In the genomic region with DNA sequence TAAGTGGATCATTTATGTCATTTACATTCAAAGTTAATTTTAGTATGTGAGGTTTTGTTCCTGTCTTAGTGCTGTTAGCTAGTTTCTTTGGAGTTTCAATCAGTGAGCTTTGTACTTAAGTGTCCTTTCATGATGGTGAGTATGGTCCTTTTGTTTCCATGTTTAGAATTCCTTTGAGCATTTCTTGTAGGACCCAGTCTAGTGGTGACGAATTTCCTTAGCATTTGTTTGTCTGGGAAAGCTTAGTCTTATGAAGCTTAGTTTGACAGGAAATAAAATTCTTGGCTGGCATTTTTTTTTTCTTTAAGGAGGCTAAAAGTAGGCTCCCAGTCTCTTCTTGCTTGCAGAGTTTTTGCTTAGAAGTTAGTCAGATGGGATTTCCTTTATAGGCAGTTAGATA, we compare ENCODE assay signal across 15 cellular contexts.
DNase-seq lines count a peak whose midpoint lies in the region; ATAC-seq and TF ChIP-seq lines count a peak whose summit lies in the region.
"Had no signal": no experiment of that assay in that cellular context is flagged by ENCODE, and none has a peak within 500 bp of the region (broad histone marks: within the 10 kb centered on the region; RNA-seq: fewer than 3 reads in every experiment).

No MANE protein-coding gene starts in this region.

- in situ Hi-C loops in IMR-90 (cut with MboI; ENCODE audit: low sequenced_read_pairs): no loop called here

- no peak for ATAC-seq in IMR-90 (ENCODE audit: low read depth)

- H3K23ac ChIP-seq in IMR-90 (ENCODE audit: low read depth, low read length): no peak overlapping the region

- WGBS in IMR-90 (ENCODE audit: extremely low coverage in 2 of 2, insufficient read length in 1 of 2), 2 experiments: 80% methylated on average over 1 of the region's 1 CpG; no CpG with 5 or more reads in 1 of the 2 experiments
- WGBS in prostate gland: 90% methylated on average over 1 of the region's 1 CpG

- no peak overlapping the region for H3K18ac ChIP-seq in IMR-90 (ENCODE audit: low read depth, low read length)

- no peak overlapping the region for H4K91ac ChIP-seq in IMR-90 (ENCODE audit: insufficient read depth, low read depth, low read length)

- no peak overlapping the region for H2BK5ac ChIP-seq in IMR-90 (ENCODE audit: low read depth, low read length, poor library complexity, severe bottlenecking)

- no peak overlapping the region for H4K5ac ChIP-seq in IMR-90 (ENCODE audit: low read depth, low read length)

- H3K4me3 ChIP-seq in IMR-90 (ENCODE audit: insufficient read depth, low read depth, low read length): no peak overlapping the region
- no peak overlapping the region for H3K4me3 ChIP-seq in cardiac fibroblast (replicated peaks in 1 of 2; ENCODE audit: low read depth in 2 of 2, low read length in 2 of 2)
- H3K4me3 ChIP-seq in fibroblast of villous mesenchyme (ENCODE audit: low read depth, low read length): no peak overlapping the region
- H3K4me3 ChIP-seq in prostate gland: no peak overlapping the region

- dilution Hi-C loops in IMR-90 (cut with HindIII; ENCODE audit: low sequenced_read_pairs, unreplicated experiment): no loop called here

- CTCF ChIA-PET in IMR-90 (lab: Yijun Ruan, JAX): no interaction called here

- no TSS peak for BruUV-seq in IMR-90 (replicated peaks; lab: Mats Ljungman, UMichigan)

- H2BK120ac ChIP-seq in IMR-90 (ENCODE audit: low read depth, low read length): no peak overlapping the region

- H3K27ac ChIP-seq in IMR-90 (ENCODE audit: insufficient read depth, low read length) (no peak overlapping the region), prostate gland (no peak overlapping the region)

- H3K4me1 ChIP-seq in IMR-90 (ENCODE audit: control insufficient read depth, insufficient read depth, low read length) (no peaks in the 10 kb centered on the region), prostate gland (replicated peaks) (no peaks in the 10 kb centered on the region)

- H3K4me2 ChIP-seq in IMR-90 (ENCODE audit: low read depth, low read length): no peak overlapping the region

- no peaks in the 10 kb centered on the region for H3K9me1 ChIP-seq in IMR-90 (ENCODE audit: insufficient read depth, low read length)

- H2BK15ac ChIP-seq in IMR-90 (ENCODE audit: low read depth, low read length): no peak overlapping the region

- H3K56ac ChIP-seq in IMR-90 (ENCODE audit: extremely low read depth, insufficient read depth, low read length): no peak overlapping the region

- no peaks in the 10 kb centered on the region for H3K36me3 ChIP-seq in IMR-90 (ENCODE audit: control insufficient read depth, insufficient read depth, low read length)
- no peaks in the 10 kb centered on the region for H3K36me3 ChIP-seq in prostate gland

- no peaks in the 10 kb centered on the region for H3K36me3 Mint-ChIP-seq in endothelial cell (ENCODE audit: low read depth, unreplicated experiment)
- H3K36me3 Mint-ChIP-seq in activated CD4-positive, alpha-beta T cell treated with anti-CD3 and anti-CD28 coated beads, Interleukin-2, amount 10 ng/mL, durations not matched to agents 24 days and 14 days (ENCODE audit: low read depth): no peaks in the 10 kb centered on the region

- H3K9ac ChIP-seq in IMR-90 (ENCODE audit: low read depth, low read length): no peak overlapping the region

- no peak for TF ChIP-seq RAD21 in IMR-90 (IDR thresholded peaks at IDR 0.05; ENCODE audit: low read length)

- H3K27me3 ChIP-seq in IMR-90 (ENCODE audit: control insufficient read depth, insufficient read depth, low read length) (no peaks in the 10 kb centered on the region), prostate gland (replicated peaks; ENCODE audit: insufficient read depth) (no peaks in the 10 kb centered on the region)

- no peak overlapping the region for H2BK20ac ChIP-seq in IMR-90 (ENCODE audit: low read depth, low read length)

- POLR2A ChIA-PET in IMR-90 (lab: Charles Lee; ENCODE audit: unreplicated experiment): no interaction called here

- H2AK9ac ChIP-seq in IMR-90 (replicated peaks; ENCODE audit: low read depth, low read length, poor library complexity): no peak overlapping the region

- no peak overlapping the region for H3K14ac ChIP-seq in IMR-90 (replicated peaks; ENCODE audit: low read depth, low read length)

- TF ChIP-seq POLR2A in IMR-90 (IDR thresholded peaks at IDR 0.05; ENCODE audit: low read depth, low read length) (no peak), prostate gland (IDR thresholded peaks at IDR 0.05) (no peak)

- DNase-seq in IMR-90 (peak; percentile 38), cardiac fibroblast (ENCODE audit: low read depth in 2 of 2) (peak; percentile 5 to 62), fibroblast of villous mesenchyme (ENCODE audit: low read depth) (peak; percentile 55), pulmonary artery endothelial cell (ENCODE audit: low read depth, low spot score) (peak; percentile 47), endothelial cell (ENCODE audit: low spot score) (no peak), prostate gland (ENCODE audit: low spot score) (no peak)
- DNase-seq in activated CD4-positive, alpha-beta T cell treated with anti-CD3 and anti-CD28 coated beads, Interleukin-2, amount 10 ng/mL, durations not matched to agents 24 days and 14 days: no peak
- DNase-seq: C1 segment of cervical spinal cord; CD4-positive, alpha-beta T cell; DMS153; DMS79 treated with DMSO at 0.1 percent for 48 hours; GF-D8; HCEC 1CT; HFFc6 had no signal

- H4K8ac ChIP-seq in IMR-90 (ENCODE audit: low read depth in 2 of 2, low read length in 2 of 2): no peak overlapping the region

- H3K9me3 ChIP-seq in IMR-90 (ENCODE audit: control insufficient read depth, insufficient read depth, low read length): no peaks in the 10 kb centered on the region; the same call in 1 of the 2 replicates
- H3K9me3 ChIP-seq in prostate gland: no peaks in the 10 kb centered on the region

- no peaks in the 10 kb centered on the region for H3K27me3 Mint-ChIP-seq in endothelial cell (ENCODE audit: unreplicated experiment)
- H3K27me3 Mint-ChIP-seq in activated CD4-positive, alpha-beta T cell treated with anti-CD3 and anti-CD28 coated beads, Interleukin-2, amount 10 ng/mL, durations not matched to agents 24 days and 14 days: no peaks in the 10 kb centered on the region
- H3K27me3 Mint-ChIP-seq: B cell; CD4-positive, alpha-beta T cell had no signal

- intact Hi-C loops in IMR-90 (cut with micrococcal nuclease): no loop called here
- intact Hi-C loops in activated CD4-positive, alpha-beta T cell treated with anti-CD3 and anti-CD28 coated beads, Interleukin-2, amount 10 ng/mL, durations not matched to agents 24 days and 14 days (cut with micrococcal nuclease): no loop called here
- intact Hi-C loops in prostate gland (cut with DNase I): no loop called here

- no peaks in the 10 kb centered on the region for H3K9me3 Mint-ChIP-seq in endothelial cell (ENCODE audit: unreplicated experiment)
- H3K9me3 Mint-ChIP-seq in activated CD4-positive, alpha-beta T cell treated with anti-CD3 and anti-CD28 coated beads, Interleukin-2, amount 10 ng/mL, durations not matched to agents 24 days and 14 days: peaks cover 12% of the 10 kb centered on the region

- H2AK5ac ChIP-seq in IMR-90 (ENCODE audit: low read depth, low read length): no peak overlapping the region

- H2AFZ ChIP-seq in IMR-90 (replicated peaks; ENCODE audit: low read length, poor library complexity): no peak overlapping the region

- H3K79me1 ChIP-seq in IMR-90 (ENCODE audit: low read depth in 1 of 2, low read length in 2 of 2): no peaks in the 10 kb centered on the region

- H3K4me1 Mint-ChIP-seq in endothelial cell (ENCODE audit: unreplicated experiment): no peaks in the 10 kb centered on the region
- H3K4me1 Mint-ChIP-seq in activated CD4-positive, alpha-beta T cell treated with anti-CD3 and anti-CD28 coated beads, Interleukin-2, amount 10 ng/mL, durations not matched to agents 24 days and 14 days: no peaks in the 10 kb centered on the region
- H3K4me1 Mint-ChIP-seq: B cell had no signal

- no peak overlapping the region for H3K27ac Mint-ChIP-seq in endothelial cell (ENCODE audit: unreplicated experiment)
- no peak overlapping the region for H3K27ac Mint-ChIP-seq in activated CD4-positive, alpha-beta T cell treated with anti-CD3 and anti-CD28 coated beads, Interleukin-2, amount 10 ng/mL, durations not matched to agents 24 days and 14 days
- H3K27ac Mint-ChIP-seq: B cell; CD4-positive, alpha-beta T cell; HFFc6 had no signal

- H3K4ac ChIP-seq in IMR-90 (ENCODE audit: low read depth, low read length): no peak overlapping the region

- H3K4me3 Mint-ChIP-seq in endothelial cell (ENCODE audit: unreplicated experiment): no peak overlapping the region
- H3K4me3 Mint-ChIP-seq in activated CD4-positive, alpha-beta T cell treated with anti-CD3 and anti-CD28 coated beads, Interleukin-2, amount 10 ng/mL, durations not matched to agents 24 days and 14 days: no peak overlapping the region
- H3K4me3 Mint-ChIP-seq: B cell; CD4-positive, alpha-beta T cell; HFFc6 had no signal

- TF ChIP-seq CTCF in IMR-90 (conservative IDR thresholded peaks at IDR 0.05; ENCODE audit: low read depth, low read length): no peak
- TF ChIP-seq CTCF in cardiac fibroblast (IDR thresholded peaks at IDR 0.05; ENCODE audit: low read depth, low read length): no peak
- TF ChIP-seq CTCF in fibroblast of villous mesenchyme (IDR thresholded peaks at IDR 0.05; ENCODE audit: insufficient read depth, low read depth, low read length): no peak
- TF ChIP-seq CTCF in endothelial cell (IDR thresholded peaks at IDR 0.05; ENCODE audit: unreplicated experiment): no peak
- no peak for TF ChIP-seq CTCF in prostate gland (IDR thresholded peaks at IDR 0.05)

- H4K20me1 ChIP-seq in IMR-90 (ENCODE audit: insufficient read depth, low read length): no peaks in the 10 kb centered on the region

TF ChIP-seq in IMR-90, 13 proteins besides CTCF, POLR2A, EP300 and RAD21 (continues in another document):
- TF ChIP-seq RFX5 (IDR thresholded peaks at IDR 0.05; ENCODE audit: low read depth, low read length) (no peak), MAZ (IDR thresholded peaks at IDR 0.05; ENCODE audit: borderline replicate concordance, low read depth, low read length) (no peak), MXI1 (IDR thresholded peaks at IDR 0.05; ENCODE audit: borderline replicate concordance, low read depth, low read length) (no peak), BHLHE40 (IDR thresholded peaks at IDR 0.05; ENCODE audit: low read depth, low read length) (no peak), SMC3 (IDR thresholded peaks at IDR 0.05; ENCODE audit: low read depth, low read length) (no peak), NFE2L2 (IDR thresholded peaks at IDR 0.05; ENCODE audit: low read depth, low read length) (no peak), RCOR1 (IDR thresholded peaks at IDR 0.05; ENCODE audit: insufficient replicate concordance, low read length) (no peak), FOS (IDR thresholded peaks at IDR 0.05; ENCODE audit: low read depth, low read length) (no peak)
- TF ChIP-seq, protein P1, sequence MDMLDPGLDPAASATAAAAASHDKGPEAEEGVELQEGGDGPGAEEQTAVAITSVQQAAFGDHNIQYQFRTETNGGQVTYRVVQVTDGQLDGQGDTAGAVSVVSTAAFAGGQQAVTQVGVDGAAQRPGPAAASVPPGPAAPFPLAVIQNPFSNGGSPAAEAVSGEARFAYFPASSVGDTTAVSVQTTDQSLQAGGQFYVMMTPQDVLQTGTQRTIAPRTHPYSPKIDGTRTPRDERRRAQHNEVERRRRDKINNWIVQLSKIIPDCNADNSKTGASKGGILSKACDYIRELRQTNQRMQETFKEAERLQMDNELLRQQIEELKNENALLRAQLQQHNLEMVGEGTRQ (IDR thresholded peaks at IDR 0.05; ENCODE audit: low read depth, low read length): no peak

Comparison
In these comparisons a context has a peak if more than half of its experiments do, and no peak if none do; other contexts are left out.
1. DNase-seq: peak in IMR-90 (single experiment), cardiac fibroblast (2 of 2), fibroblast of villous mesenchyme (single experiment) and pulmonary artery endothelial cell (single experiment); none in endothelial cell (single experiment), activated CD4-positive, alpha-beta T cell treated with anti-CD3 and anti-CD28 coated beads, Interleukin-2, amount 10 ng/mL, durations not matched to agents 24 days and 14 days (single experiment) and prostate gland (single experiment).